In genomic region chr5:65121880-65122436, GRCh38 we compare ENCODE assay signal across 1 cellular context.
TF ChIP-seq lines count a peak whose summit lies in the region.

No MANE protein-coding gene starts in this region.

TF ChIP-seq in K562, 482 proteins besides CTCF, POLR2A, EP300 and RAD21 (continued from another document and continues in another):
- TF ChIP-seq ZMIZ1 (IDR thresholded peaks at IDR 0.05; ENCODE audit: low read depth in 2 of 2, low read length in 2 of 2) (no peak), MNT (conservative IDR thresholded peaks at IDR 0.05) (peak; percentile 64 to 74), JUNB (CRISPR knock-in tag; conservative IDR thresholded peaks at IDR 0.05) (no peak), ZNF121 (CRISPR knock-in tag; conservative IDR thresholded peaks at IDR 0.05) (no peak), LARP7 (IDR thresholded peaks at IDR 0.05) (no peak), ZNF644 (tag; IDR thresholded peaks at IDR 0.05; ENCODE audit: low read depth) (no peak), ZNF785 (CRISPR knock-in tag; IDR thresholded peaks at IDR 0.05) (no peak), RBM17 (IDR thresholded peaks at IDR 0.05; ENCODE audit: borderline replicate concordance, low read depth, low read length) (no peak), RFX1 (IDR thresholded peaks at IDR 0.05) (no peak), TBL1XR1 (IDR thresholded peaks at IDR 0.05; ENCODE audit: low read length in 2 of 2) (no peak), ZNF699 (CRISPR knock-in tag; IDR thresholded peaks at IDR 0.05; ENCODE audit: insufficient replicate concordance) (no peak), BCOR (IDR thresholded peaks at IDR 0.05) (no peak), USF2 (CRISPR knock-in tag; IDR thresholded peaks at IDR 0.05) (no peak), MTA2 (IDR thresholded peaks at IDR 0.05; ENCODE audit: low read depth) (no peak), NFXL1 (CRISPR knock-in tag; IDR thresholded peaks at IDR 0.05) (no peak), PBX2 (CRISPR knock-in tag; IDR thresholded peaks at IDR 0.05; ENCODE audit: low read depth) (no peak), PBX2 (tag; conservative IDR thresholded peaks at IDR 0.05; ENCODE audit: low read depth) (no peak), ZNF3 (CRISPR knock-in tag; IDR thresholded peaks at IDR 0.05) (no peak), ZBTB17 (CRISPR knock-in tag; IDR thresholded peaks at IDR 0.05) (peak; percentile 67; the same call in 1 of the 2 replicates), CHD2 (IDR thresholded peaks at IDR 0.05; ENCODE audit: low read depth, low read length) (no peak), YY1 (IDR thresholded peaks at IDR 0.05; ENCODE audit: borderline replicate concordance in 1 of 3, control insufficient read depth in 1 of 3, extremely low read depth in 1 of 3, insufficient read depth in 3 of 3, insufficient read length in 1 of 3, insufficient replicate concordance in 2 of 3, low read depth in 1 of 3, low read length in 2 of 3) (no peak), KLF6 (CRISPR knock-in tag; IDR thresholded peaks at IDR 0.05; ENCODE audit: borderline replicate concordance) (no peak; the same call in 1 of the 2 replicates), CBX8 (IDR thresholded peaks at IDR 0.05; ENCODE audit: borderline replicate concordance, extremely low read depth, low read depth, low read length, poor library complexity, severe bottlenecking) (no peak), ARID2 (IDR thresholded peaks at IDR 0.05) (no peak), ZNF274 (IDR thresholded peaks at IDR 0.05; ENCODE audit: borderline replicate concordance, low read depth, low read length) (no peak), HDAC3 (IDR thresholded peaks at IDR 0.05; ENCODE audit: borderline replicate concordance, partially characterized antibody) (no peak), ZNF134 (CRISPR knock-in tag; conservative IDR thresholded peaks at IDR 0.05) (no peak), GTF2E2 (tag; IDR thresholded peaks at IDR 0.05) (0 out of 2 replicates have a peak, but pooled peaks have one; percentile 55), PRMT5 (CRISPR knock-in tag; IDR thresholded peaks at IDR 0.05) (peak; percentile 74; the same call in 1 of the 2 replicates), MBD1 (CRISPR knock-in tag; IDR thresholded peaks at IDR 0.05) (no peak), TCFL5 (CRISPR knock-in tag; conservative IDR thresholded peaks at IDR 0.05) (no peak), ZNF778 (CRISPR knock-in tag; IDR thresholded peaks at IDR 0.05) (no peak), FOXP1 (CRISPR knock-in tag; IDR thresholded peaks at IDR 0.05) (peak; percentile 69; the same call in 1 of the 2 replicates), HBP1 (CRISPR knock-in tag; IDR thresholded peaks at IDR 0.05) (0 out of 2 replicates have a peak, but pooled peaks have one; percentile 34), THRAP3 (IDR thresholded peaks at IDR 0.05; ENCODE audit: borderline replicate concordance) (no peak), ZNF277 (CRISPR knock-in tag; IDR thresholded peaks at IDR 0.05; ENCODE audit: borderline replicate concordance) (no peak), GTF2A2 (tag; IDR thresholded peaks at IDR 0.05) (no peak), NCOA1 (IDR thresholded peaks at IDR 0.05; ENCODE audit: low read depth) (no peak), NFE2 (IDR thresholded peaks at IDR 0.05; ENCODE audit: low read depth) (no peak), SRSF3 (IDR thresholded peaks at IDR 0.05; ENCODE audit: insufficient read depth, low read length) (no peak), JUND (IDR thresholded peaks at IDR 0.05; ENCODE audit: borderline replicate concordance, low read depth, low read length) (peak; percentile 89), JUND (tag; IDR thresholded peaks at IDR 0.05; ENCODE audit: borderline replicate concordance, low read depth, low read length) (peak; percentile 90; the same call in 2 of the 3 replicates), PHB (CRISPR knock-in tag; IDR thresholded peaks at IDR 0.05) (no peak), TGIF2 (CRISPR knock-in tag; IDR thresholded peaks at IDR 0.05) (peak; percentile 71; the same call in 1 of the 2 replicates), HINFP (tag; conservative IDR thresholded peaks at IDR 0.05; ENCODE audit: low read depth) (no peak), POLR2H (tag; IDR thresholded peaks at IDR 0.05; ENCODE audit: low read depth) (peak; percentile 41; the same call in 1 of the 2 replicates)
